Comparison of ENCODE assay signal across 8 cellular contexts in the genomic region with DNA sequence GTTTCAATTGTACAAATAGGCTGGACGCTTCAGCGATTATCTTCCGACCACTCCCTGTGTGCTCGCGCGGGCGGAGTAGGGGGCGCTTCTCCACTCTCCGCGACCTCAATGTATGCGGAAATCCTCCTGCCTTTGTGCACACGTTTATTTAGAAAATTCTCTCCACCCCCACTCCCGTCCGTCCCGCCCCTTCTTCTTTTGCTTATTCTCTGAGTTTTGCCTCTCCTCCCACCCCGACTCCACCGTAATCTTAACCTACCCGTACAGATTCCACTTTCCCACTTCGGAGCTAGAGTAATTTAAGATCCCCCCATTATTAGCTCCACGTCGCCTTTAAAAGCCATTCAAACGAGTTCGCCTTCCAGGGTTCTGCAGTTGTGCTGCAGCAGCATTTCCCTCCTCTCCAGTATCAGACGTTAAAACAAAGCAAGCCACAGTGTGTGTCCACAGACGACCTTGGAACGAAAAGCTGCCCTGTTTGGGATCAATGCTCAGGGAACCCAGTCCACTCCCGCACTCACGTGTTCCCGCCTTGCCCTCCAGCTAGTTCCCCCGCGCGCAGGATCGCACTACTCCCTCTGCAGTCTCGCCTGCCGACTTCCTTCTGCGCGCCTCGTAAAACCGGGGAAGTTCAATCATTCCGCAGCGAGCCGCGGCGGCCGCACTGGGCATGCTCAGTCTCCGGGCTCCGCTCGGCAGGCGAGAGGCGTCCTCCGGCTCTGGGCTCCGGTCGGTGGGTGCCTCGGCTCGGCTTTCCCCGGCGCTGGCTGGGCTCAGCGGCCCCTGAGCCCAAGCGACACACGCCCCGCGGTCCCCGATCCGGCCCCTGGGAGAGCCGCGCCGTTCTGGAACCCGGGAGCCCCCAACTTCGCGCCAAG. TPM values are rescaled to one million over a fixed set of nuclear protein-coding genes. Genes with fewer than 3 reads are reported as not detected.
DNase-seq lines count a peak whose midpoint lies in the region; ATAC-seq and TF ChIP-seq lines count a peak whose summit lies in the region.

Gene ANO6 (plus strand): TSS at position 677 of the 878 bp plus-strand sequence. CDS start 227 bp downstream, outside the sequence.

- H3K27me3 ChIP-seq in CD4-positive, CD25-positive, alpha-beta regulatory T cell (ENCODE audit: control insufficient read depth, insufficient read depth, low read length): no peaks in the 10 kb centered on the region
- H3K27me3 ChIP-seq in liver (ENCODE audit: control insufficient read depth in 4 of 4, insufficient read depth in 4 of 4, low read length in 3 of 4): no peaks in the 10 kb centered on the region

- H3K9me3 ChIP-seq in CD4-positive, CD25-positive, alpha-beta regulatory T cell (ENCODE audit: control insufficient read depth in 2 of 2, low read length in 2 of 2): no peaks in the 10 kb centered on the region
- no peaks in the 10 kb centered on the region for H3K9me3 ChIP-seq in liver (ENCODE audit: control insufficient read depth in 4 of 4, low read length in 3 of 4)

- peaks cover 0 to 1% (median 0%) of the 10 kb centered on the region in 7 donors for H3K9me3 Mint-ChIP-seq in CD4-positive, CD25-positive, alpha-beta regulatory T cell
- H3K9me3 Mint-ChIP-seq in dendritic cell treated with granulocyte-macrophage colony-stimulating factor and Interleukin-4, amounts not matched to agents 40 ng/mL and 50 ng/mL, for 4 days: no peaks in the 10 kb centered on the region

- H3K36me3 Mint-ChIP-seq in CD4-positive, CD25-positive, alpha-beta regulatory T cell: no peaks in the 10 kb centered on the region
- H3K36me3 Mint-ChIP-seq in dendritic cell treated with granulocyte-macrophage colony-stimulating factor and Interleukin-4, amounts not matched to agents 40 ng/mL and 50 ng/mL, for 4 days (ENCODE audit: low read depth): peaks cover 24% of the 10 kb centered on the region

- H3K4me1 Mint-ChIP-seq in CD4-positive, CD25-positive, alpha-beta regulatory T cell: peaks cover 25 to 82% (median 50%) of the 10 kb centered on the region in 4 donors
- H3K4me1 Mint-ChIP-seq in dendritic cell treated with granulocyte-macrophage colony-stimulating factor and Interleukin-4, amounts not matched to agents 40 ng/mL and 50 ng/mL, for 4 days (ENCODE audit: low read depth): peaks cover 47% of the 10 kb centered on the region

- H3K27ac ChIP-seq in CD4-positive, CD25-positive, alpha-beta regulatory T cell (ENCODE audit: insufficient read depth, low read length, poor library complexity, severe bottlenecking): peak within 1 kb of the TSS; percentile 77
- peak within 1 kb of the TSS; percentile 88 to 91 for H3K27ac ChIP-seq in liver (ENCODE audit: low read depth in 1 of 2, low read length in 2 of 2)

- intact Hi-C loops in dendritic cell treated with granulocyte-macrophage colony-stimulating factor and Interleukin-4, amounts not matched to agents 40 ng/mL and 50 ng/mL, for 4 days (cut with micrococcal nuclease): loop anchor here (1.0 to 10.0 kb wide), 4 partner anchors 9 to 509 kb away; partner anchors contain the start of gene ARID2

- peak within 1 kb of the TSS; percentile 82 to 98 for H3K9ac ChIP-seq in liver (ENCODE audit: low read depth in 1 of 2, low read length in 2 of 2)

- H3K36me3 ChIP-seq in CD4-positive, CD25-positive, alpha-beta regulatory T cell (ENCODE audit: control insufficient read depth, insufficient read depth, low read length): no peaks in the 10 kb centered on the region
- no peaks in the 10 kb centered on the region for H3K36me3 ChIP-seq in liver (ENCODE audit: control insufficient read depth in 4 of 4, insufficient read depth in 3 of 4, low read depth in 1 of 4, low read length in 3 of 4)

- WGBS in liver: under 1% methylated on average over 70 of the region's 70 CpGs

- peak; percentile 3 for TF ChIP-seq CTCF in liver (IDR thresholded peaks at IDR 0.05; ENCODE audit: low read depth, low read length, missing input control)

- H3K4me1 ChIP-seq in CD4-positive, CD25-positive, alpha-beta regulatory T cell (ENCODE audit: control insufficient read depth, insufficient read depth, low read length, poor library complexity, severe bottlenecking): peaks cover 35% of the 10 kb centered on the region
- H3K4me1 ChIP-seq in liver (ENCODE audit: control insufficient read depth in 4 of 4, insufficient read depth in 4 of 4, low read length in 3 of 4): peaks cover 8 to 39% (median 27%) of the 10 kb centered on the region in 4 donors

- ATAC-seq in CD4-positive, CD25-positive, alpha-beta regulatory T cell (ENCODE audit: low read depth in 2 of 2): peak; percentile 68 to 70
- ATAC-seq in GM19372 (IDR thresholded peaks at IDR 0.05; ENCODE audit: low read depth, unreplicated experiment) (peak; percentile 58), HG03521 (IDR thresholded peaks at IDR 0.05; ENCODE audit: unreplicated experiment) (peak; percentile 59)

- H3K27ac Mint-ChIP-seq in CD4-positive, CD25-positive, alpha-beta regulatory T cell: peak within 1 kb of the TSS; percentile 92 to 98 (median 95)
- peak within 1 kb of the TSS; percentile 90 for H3K27ac Mint-ChIP-seq in dendritic cell treated with granulocyte-macrophage colony-stimulating factor and Interleukin-4, amounts not matched to agents 40 ng/mL and 50 ng/mL, for 4 days

- TF ChIP-seq RAD21 in liver (IDR thresholded peaks at IDR 0.05): peak in 1 of 2 donors; percentile 68

- H3K4me3 Mint-ChIP-seq in CD4-positive, CD25-positive, alpha-beta regulatory T cell: peak within 1 kb of the TSS; percentile 95 to 99 (median 97)
- H3K4me3 Mint-ChIP-seq in dendritic cell treated with granulocyte-macrophage colony-stimulating factor and Interleukin-4, amounts not matched to agents 40 ng/mL and 50 ng/mL, for 4 days: peak within 1 kb of the TSS; percentile 100

- no peaks in the 10 kb centered on the region for H3K27me3 Mint-ChIP-seq in CD4-positive, CD25-positive, alpha-beta regulatory T cell
- H3K27me3 Mint-ChIP-seq in dendritic cell treated with granulocyte-macrophage colony-stimulating factor and Interleukin-4, amounts not matched to agents 40 ng/mL and 50 ng/mL, for 4 days: no peaks in the 10 kb centered on the region

- peak; percentile 66 to 85 (median 70) for DNase-seq in CD4-positive, CD25-positive, alpha-beta regulatory T cell
- peak; percentile 93 for DNase-seq in NCI-H748 (lab: John Stamatoyannopoulos, UW; ENCODE audit: unreplicated experiment)
- DNase-seq in activated CD4-positive, alpha-beta T cell treated with anti-CD3 and anti-CD28 coated beads, Interleukin-2, amount 50 U/mL, for 24 hours (ENCODE audit: low read depth in 1 of 2, low spot score in 1 of 2): peak; percentile 67 to 80
- DNase-seq in stimulated activated CD4-positive, alpha-beta T cell treated with anti-CD3 and anti-CD28 coated beads, Interleukin-4, amount 100 ng/mL, for 4 hours: peak; percentile 75 to 80

- H3K4me3 ChIP-seq in CD4-positive, CD25-positive, alpha-beta regulatory T cell (ENCODE audit: low read depth, low read length): peak within 1 kb of the TSS; percentile 99
- H3K4me3 ChIP-seq in liver (ENCODE audit: low read depth in 1 of 3, low read length in 3 of 3): peak within 1 kb of the TSS; percentile 79 to 95 (median 94)

TF ChIP-seq in liver, 16 proteins besides CTCF, POLR2A, EP300 and RAD21 (continues in another document):
- TF ChIP-seq JUND (IDR thresholded peaks at IDR 0.05): peak in 1 of 2 donors; percentile 12
- no peak for TF ChIP-seq FOXA1 (IDR thresholded peaks at IDR 0.05)
- TF ChIP-seq EGR1 (IDR thresholded peaks at IDR 0.05; ENCODE audit: low read depth in 2 of 2): peak in 1 of 2 donors; percentile 71
- TF ChIP-seq RXRA (IDR thresholded peaks at IDR 0.05): peak; percentile 75 to 86
- TF ChIP-seq ATF3 (IDR thresholded peaks at IDR 0.05): no peak
- TF ChIP-seq, protein P1, sequence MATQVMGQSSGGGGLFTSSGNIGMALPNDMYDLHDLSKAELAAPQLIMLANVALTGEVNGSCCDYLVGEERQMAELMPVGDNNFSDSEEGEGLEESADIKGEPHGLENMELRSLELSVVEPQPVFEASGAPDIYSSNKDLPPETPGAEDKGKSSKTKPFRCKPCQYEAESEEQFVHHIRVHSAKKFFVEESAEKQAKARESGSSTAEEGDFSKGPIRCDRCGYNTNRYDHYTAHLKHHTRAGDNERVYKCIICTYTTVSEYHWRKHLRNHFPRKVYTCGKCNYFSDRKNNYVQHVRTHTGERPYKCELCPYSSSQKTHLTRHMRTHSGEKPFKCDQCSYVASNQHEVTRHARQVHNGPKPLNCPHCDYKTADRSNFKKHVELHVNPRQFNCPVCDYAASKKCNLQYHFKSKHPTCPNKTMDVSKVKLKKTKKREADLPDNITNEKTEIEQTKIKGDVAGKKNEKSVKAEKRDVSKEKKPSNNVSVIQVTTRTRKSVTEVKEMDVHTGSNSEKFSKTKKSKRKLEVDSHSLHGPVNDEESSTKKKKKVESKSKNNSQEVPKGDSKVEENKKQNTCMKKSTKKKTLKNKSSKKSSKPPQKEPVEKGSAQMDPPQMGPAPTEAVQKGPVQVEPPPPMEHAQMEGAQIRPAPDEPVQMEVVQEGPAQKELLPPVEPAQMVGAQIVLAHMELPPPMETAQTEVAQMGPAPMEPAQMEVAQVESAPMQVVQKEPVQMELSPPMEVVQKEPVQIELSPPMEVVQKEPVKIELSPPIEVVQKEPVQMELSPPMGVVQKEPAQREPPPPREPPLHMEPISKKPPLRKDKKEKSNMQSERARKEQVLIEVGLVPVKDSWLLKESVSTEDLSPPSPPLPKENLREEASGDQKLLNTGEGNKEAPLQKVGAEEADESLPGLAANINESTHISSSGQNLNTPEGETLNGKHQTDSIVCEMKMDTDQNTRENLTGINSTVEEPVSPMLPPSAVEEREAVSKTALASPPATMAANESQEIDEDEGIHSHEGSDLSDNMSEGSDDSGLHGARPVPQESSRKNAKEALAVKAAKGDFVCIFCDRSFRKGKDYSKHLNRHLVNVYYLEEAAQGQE (IDR thresholded peaks at IDR 0.05): no peak
- peak; percentile 76 to 84 for TF ChIP-seq HNF4A (conservative IDR thresholded peaks at IDR 0.05)
- TF ChIP-seq TAF1 (conservative IDR thresholded peaks at IDR 0.05): peak; percentile 79
- TF ChIP-seq HNF4G (IDR thresholded peaks at IDR 0.05): no peak
- no peak for TF ChIP-seq FOXA2 (IDR thresholded peaks at IDR 0.05)
- peak; percentile 79 for TF ChIP-seq SP1 (IDR thresholded peaks at IDR 0.05)
- TF ChIP-seq NR2F2 (IDR thresholded peaks at IDR 0.05): peak; percentile 57

RNA-seq across cellular contexts. Expression of gene ANO6, which starts in this region (rescaled TPM):
- total RNA-seq in CD4-positive, CD25-positive, alpha-beta regulatory T cell: 30.1 TPM
- polyA plus RNA-seq in CD4-positive, CD25-positive, alpha-beta regulatory T cell: 10 to 100 TPM; 19.9 to 24.8 (median 22.4) TPM
- total RNA-seq in liver: 10 to 100 TPM; 36.8 to 52.3 TPM
- 10 to 100 TPM; 18.6 to 21.5 TPM for polyA plus RNA-seq in liver

Comparison
In these comparisons a context has a peak if more than half of its experiments do, and no peak if none do; other contexts are left out.
1. Peak in every context shown above with its lines: DNase-seq, ATAC-seq, H3K4me3 ChIP-seq and H3K27ac ChIP-seq.